Comparison of ENCODE assay signal across 18 cellular contexts in the genomic region with DNA sequence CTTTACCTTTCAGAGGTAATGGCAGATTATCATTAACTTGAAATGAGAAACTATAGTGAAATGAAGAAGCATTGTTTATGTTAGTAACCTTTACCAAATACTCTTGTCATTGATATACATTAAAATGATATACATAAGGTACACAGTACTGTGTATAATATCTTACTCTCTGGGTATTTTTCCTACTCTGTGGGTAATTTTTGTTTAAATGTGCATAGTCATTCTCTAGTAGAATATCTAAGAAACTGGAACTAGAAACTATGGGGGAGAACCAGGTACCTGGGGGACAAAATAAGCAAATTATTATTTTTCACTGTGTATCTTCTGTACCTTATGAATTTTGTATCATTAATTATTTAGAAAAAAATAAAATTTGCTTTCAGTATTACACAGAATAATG. TPM values are rescaled to one million over a fixed set of nuclear protein-coding genes. Genes with fewer than 3 reads are reported as not detected.
DNase-seq lines count a peak whose midpoint lies in the region; ATAC-seq, FAIRE-seq and TF ChIP-seq lines count a peak whose summit lies in the region.
"Had no signal": no experiment of that assay in that cellular context is flagged by ENCODE, and none has a peak within 500 bp of the region (broad histone marks: within the 10 kb centered on the region; RNA-seq: fewer than 3 reads in every experiment).

No MANE protein-coding gene starts in this region.

- H2AFZ ChIP-seq in HepG2 (ENCODE audit: low read length) (no peak overlapping the region), OCI-LY3 (ENCODE audit: low read depth, low read length) (no peak overlapping the region), K562 (ENCODE audit: low read depth, low read length) (no peak overlapping the region; the same call in 1 of the 2 replicates)

- H3K9me1 ChIP-seq in K562 (ENCODE audit: control insufficient read depth, insufficient read depth, low read length): no peaks in the 10 kb centered on the region

- H3K27ac Mint-ChIP-seq in activated CD4-positive, alpha-beta T cell treated with anti-CD3 and anti-CD28 coated beads, Interleukin-2, amount 10 ng/mL, durations not matched to agents 7 days and 5 days: no peak overlapping the region

- CTCF ChIA-PET in HepG2 (lab: Yijun Ruan, JAX; ENCODE audit: low intra/inter-chr PET ratio, low total read pairs): no interaction called here
- CTCF ChIA-PET in K562 (lab: Yijun Ruan, JAX; ENCODE audit: low intra/inter-chr PET ratio): no interaction called here
- CTCF ChIA-PET in activated CD4-positive, alpha-beta T cell treated with anti-CD3 and anti-CD28 coated beads, Interleukin-2, amount 10 ng/mL, durations not matched to agents 7 days and 5 days (lab: Charles Lee): no interaction called here

- POLR2A ChIA-PET in HepG2 (lab: Yijun Ruan, JAX): no interaction called here
- POLR2A ChIA-PET in K562 (lab: Yijun Ruan, JAX): interaction anchor here (0.7 kb wide), 1 partner anchor 7 kb away, joined by 3 read pairs; no protein-coding TSS in a partner anchor
- POLR2A ChIA-PET in activated CD4-positive, alpha-beta T cell treated with anti-CD3 and anti-CD28 coated beads, Interleukin-2, amount 10 ng/mL, durations not matched to agents 7 days and 5 days (lab: Charles Lee): no interaction called here

- intact Hi-C loops in HepG2 (cut with micrococcal nuclease; ENCODE audit: unreplicated experiment) (no loop called here), right lobe of liver (cut with DNase I) (no loop called here), K562 (cut with micrococcal nuclease) (no loop called here), left ventricle myocardium inferior (cut with micrococcal nuclease) (no loop called here)

- H3K4me3 ChIP-seq in HepG2 (replicated peaks in 1 of 3; ENCODE audit: insufficient read depth in 1 of 3, low read depth in 2 of 3, low read length in 3 of 3): no peak overlapping the region
- H3K4me3 ChIP-seq in right lobe of liver: no peak overlapping the region
- no peak overlapping the region for H3K4me3 ChIP-seq in OCI-LY3 (ENCODE audit: low read length)
- no peak overlapping the region for H3K4me3 ChIP-seq in K562
- H3K4me3 ChIP-seq in left ventricle myocardium inferior: no peak overlapping the region
- H3K4me3 ChIP-seq: A549, HAP-1 had no signal

- H3K27ac ChIP-seq in HepG2 (ENCODE audit: extremely low read length, insufficient read depth, low read length) (no peak overlapping the region), right lobe of liver (no peak overlapping the region), OCI-LY3 (ENCODE audit: low read length) (0 out of 2 replicates have a peak overlapping the region, but pooled peaks have one; percentile 11), K562 (ENCODE audit: extremely low read depth, low read depth, low read length) (no peak overlapping the region), left ventricle myocardium inferior (replicated peaks) (no peak overlapping the region)
- H3K27ac ChIP-seq: A549, HL-60 had no signal

- peaks cover 25% of the 10 kb centered on the region for H3K36me3 Mint-ChIP-seq in activated CD4-positive, alpha-beta T cell treated with anti-CD3 and anti-CD28 coated beads, Interleukin-2, amount 10 ng/mL, durations not matched to agents 7 days and 5 days (ENCODE audit: low read depth)

- no peak for TF ChIP-seq CTCF in HepG2 (CRISPR knock-in tag; IDR thresholded peaks at IDR 0.05)
- TF ChIP-seq CTCF in right lobe of liver (IDR thresholded peaks at IDR 0.05): no peak
- TF ChIP-seq CTCF in OCI-LY3 (IDR thresholded peaks at IDR 0.05; ENCODE audit: low read depth, low read length): no peak
- TF ChIP-seq CTCF in K562 (IDR thresholded peaks at IDR 0.05 in 2 of 3, conservative IDR thresholded peaks at IDR 0.05 in 1 of 3; ENCODE audit: insufficient read depth in 2 of 3, low read depth in 1 of 3, low read length in 3 of 3): no peak
- no peak for TF ChIP-seq CTCF in left ventricle myocardium inferior (IDR thresholded peaks at IDR 0.05; ENCODE audit: borderline replicate concordance)

- H4K20me1 ChIP-seq in HepG2 (ENCODE audit: insufficient read depth, low read length) (no peaks in the 10 kb centered on the region), OCI-LY3 (ENCODE audit: insufficient read depth, low read length) (0 out of 2 replicates have a peak, but pooled peaks cover 5% of the 10 kb centered on the region), K562 (replicated peaks; ENCODE audit: control insufficient read depth, insufficient read depth, low read length) (no peaks in the 10 kb centered on the region)

- in situ Hi-C loops in HepG2 (cut with HindIII; ENCODE audit: extremely low pct_ligation_motif_present, low pct_unique_long_range_greater_than_20kb) (no loop called here), K562 (cut with MboI) (no loop called here)

- H3K4me1 ChIP-seq in HepG2 (ENCODE audit: insufficient read depth, low read length) (peaks cover 6% of the 10 kb centered on the region; the same call in 1 of the 2 replicates), right lobe of liver (no peaks in the 10 kb centered on the region), OCI-LY3 (ENCODE audit: low read length) (peaks cover 30% of the 10 kb centered on the region), K562 (replicated peaks in 1 of 2; ENCODE audit: control insufficient read depth in 2 of 2, insufficient read depth in 2 of 2, low read length in 2 of 2) (peaks cover 0 to 3% of the 10 kb centered on the region in 2 experiments; a peak in 1 of 5 replicates), left ventricle myocardium inferior (peaks cover 11% of the 10 kb centered on the region)
- H3K4me1 ChIP-seq: A549, HAP-1 had no signal

- H3K27me3 Mint-ChIP-seq in activated CD4-positive, alpha-beta T cell treated with anti-CD3 and anti-CD28 coated beads, Interleukin-2, amount 10 ng/mL, durations not matched to agents 7 days and 5 days: no peaks in the 10 kb centered on the region
- H3K27me3 Mint-ChIP-seq: CD8-positive, alpha-beta memory T cell had no signal

- no peak overlapping the region for H3K4me3 Mint-ChIP-seq in activated CD4-positive, alpha-beta T cell treated with anti-CD3 and anti-CD28 coated beads, Interleukin-2, amount 10 ng/mL, durations not matched to agents 7 days and 5 days
- H3K4me3 Mint-ChIP-seq: CD14-positive monocyte; CD8-positive, alpha-beta memory T cell had no signal

- TF ChIP-seq EP300 in HepG2 (IDR thresholded peaks at IDR 0.05; ENCODE audit: low read depth in 2 of 2, low read length in 2 of 2) (no peak), HepG2 (CRISPR knock-in tag; IDR thresholded peaks at IDR 0.05; ENCODE audit: borderline replicate concordance) (no peak), K562 (IDR thresholded peaks at IDR 0.05; ENCODE audit: low read length) (no peak)

- H3K9me3 ChIP-seq in HepG2 (ENCODE audit: low read length) (no peaks in the 10 kb centered on the region), right lobe of liver (no peaks in the 10 kb centered on the region), OCI-LY3 (ENCODE audit: insufficient read depth, low read length) (no peaks in the 10 kb centered on the region), K562 (replicated peaks; ENCODE audit: control insufficient read depth, insufficient read depth, low read depth, low read length) (no peaks in the 10 kb centered on the region), left ventricle myocardium inferior (replicated peaks) (no peaks in the 10 kb centered on the region)
- H3K9me3 ChIP-seq: A549, Caco-2, HAP-1 had no signal

- TF ChIP-seq RAD21 in HepG2 (CRISPR knock-in tag; IDR thresholded peaks at IDR 0.05) (no peak), K562 (CRISPR knock-in tag; conservative IDR thresholded peaks at IDR 0.05 in 1 of 2, IDR thresholded peaks at IDR 0.05 in 1 of 2) (no peak)

- no peak for TF ChIP-seq POLR2A in HepG2 (IDR thresholded peaks at IDR 0.05; ENCODE audit: insufficient read depth in 1 of 2, low read depth in 2 of 2, low read length in 2 of 2)
- TF ChIP-seq POLR2A in right lobe of liver (IDR thresholded peaks at IDR 0.05): no peak
- TF ChIP-seq POLR2A in K562 (conservative IDR thresholded peaks at IDR 0.05): no peak

- H3K4me2 ChIP-seq in HepG2 (ENCODE audit: low read depth, low read length) (no peak overlapping the region), OCI-LY3 (ENCODE audit: low read length) (peak overlapping the region; percentile 16; the same call in 1 of the 2 replicates), K562 (ENCODE audit: insufficient read depth, low read length) (no peak overlapping the region)
- H3K4me2 ChIP-seq: A549 had no signal

- peaks cover 3 to 7% of the 10 kb centered on the region in 2 experiments for H3K36me3 ChIP-seq in HepG2 (replicated peaks in 1 of 2; ENCODE audit: control insufficient read depth in 1 of 2, insufficient read depth in 2 of 2, low read length in 2 of 2)
- H3K36me3 ChIP-seq in right lobe of liver: peaks cover 0 to 8% (median 0%) of the 10 kb centered on the region in 4 donors
- peaks cover 28% of the 10 kb centered on the region for H3K36me3 ChIP-seq in OCI-LY3 (replicated peaks; ENCODE audit: low read depth, low read length)
- peaks cover 21% of the 10 kb centered on the region; the same call in 2 of the 3 replicates for H3K36me3 ChIP-seq in K562 (ENCODE audit: control insufficient read depth, insufficient read depth, low read length)
- H3K36me3 ChIP-seq in left ventricle myocardium inferior: peaks cover 2% of the 10 kb centered on the region

- no peak for DNase-seq in HepG2 (ENCODE audit: low spot score)
- DNase-seq in right lobe of liver: no peak
- no peak for DNase-seq in K562 (ENCODE audit: extremely low read depth in 1 of 4, low spot score in 3 of 4)
- no peak for DNase-seq in left ventricle myocardium inferior
- DNase-seq in activated CD4-positive, alpha-beta T cell treated with anti-CD3 and anti-CD28 coated beads, Interleukin-2, amount 10 ng/mL, durations not matched to agents 7 days and 5 days: no peak
- DNase-seq in NCI-H2081 (lab: John Stamatoyannopoulos, UW): no peak
- DNase-seq: Caco-2; CD8-positive, alpha-beta memory T cell; DND-41; GDM1; GOT3; IMR-90 had no signal

- no peaks in the 10 kb centered on the region for H3K9me3 Mint-ChIP-seq in activated CD4-positive, alpha-beta T cell treated with anti-CD3 and anti-CD28 coated beads, Interleukin-2, amount 10 ng/mL, durations not matched to agents 7 days and 5 days
- H3K9me3 Mint-ChIP-seq: CD14-positive monocyte; CD8-positive, alpha-beta memory T cell had no signal

- ATAC-seq in HepG2 (no peak), right lobe of liver (no peak), K562 (peak; percentile 59)
- ATAC-seq: A549 had no signal

- H3K4me1 Mint-ChIP-seq in activated CD4-positive, alpha-beta T cell treated with anti-CD3 and anti-CD28 coated beads, Interleukin-2, amount 10 ng/mL, durations not matched to agents 7 days and 5 days: peaks cover 6% of the 10 kb centered on the region

- no peak for FAIRE-seq in HepG2 (lab: Jason Lieb, UNC)
- FAIRE-seq in K562 (lab: Jason Lieb, UNC): no peak
- FAIRE-seq: A549, GM19239 had no signal

- BruUV-seq in HepG2 (replicated peaks; lab: Mats Ljungman, UMichigan) (no TSS peak), K562 (replicated peaks; lab: Mats Ljungman, UMichigan) (no TSS peak)

- no peaks in the 10 kb centered on the region for H3K27me3 ChIP-seq in HepG2 (ENCODE audit: control insufficient read depth in 1 of 2, insufficient read depth in 2 of 2, low read length in 2 of 2)
- H3K27me3 ChIP-seq in right lobe of liver: no peaks in the 10 kb centered on the region
- no peaks in the 10 kb centered on the region for H3K27me3 ChIP-seq in OCI-LY3 (ENCODE audit: low read depth, low read length)
- no peaks in the 10 kb centered on the region for H3K27me3 ChIP-seq in K562 (ENCODE audit: control insufficient read depth in 2 of 2, insufficient read depth in 2 of 2, low read length in 2 of 2)
- no peaks in the 10 kb centered on the region for H3K27me3 ChIP-seq in left ventricle myocardium inferior (ENCODE audit: low read depth)

- H3K79me2 ChIP-seq in HepG2 (ENCODE audit: insufficient read depth, low read length) (no peaks in the 10 kb centered on the region), OCI-LY3 (ENCODE audit: low read length) (peaks cover 24% of the 10 kb centered on the region), K562 (ENCODE audit: control insufficient read depth, insufficient read depth, low read length) (no peaks in the 10 kb centered on the region)

- H3K9ac ChIP-seq in HepG2 (ENCODE audit: insufficient read depth, low read depth, low read length) (no peak overlapping the region), OCI-LY3 (ENCODE audit: low read length) (no peak overlapping the region), K562 (ENCODE audit: insufficient read depth in 1 of 2, low read depth in 2 of 2, low read length in 2 of 2) (no peak overlapping the region)

RNA-seq across cellular contexts. Expression of a gene that starts 20.6 kb away (rescaled TPM):
- total RNA-seq in HepG2 (2016; rRNA removed; fragmentation: Illumina TruSeq; extraction: Trizol) (48.3 and 53.6 TPM in 2 replicates), right lobe of liver (10 to 100 TPM; 22.3 to 45.1 (median 32.4) TPM), K562 (2014; rRNA removed) (13.8 and 19.7 TPM in 2 replicates), K562 (2014; rRNA removed; fragmentation: Illumina TruSeq; extraction: Trizol) (12.9 and 13.5 TPM in 2 replicates), K562 (2015; rRNA removed; fragmentation: Illumina TruSeq; extraction: Trizol) (13.1 and 15.7 TPM in 2 replicates), K562 (2021) (13.8 and 14.1 TPM in 2 replicates), left ventricle myocardium inferior (10.4 TPM)
- 10.8 and 11.4 TPM in 2 replicates for total RNA-seq in HepG2 (2016; cell fraction: cytosol; rRNA removed; fragmentation: Illumina TruSeq; extraction: Trizol; ENCODE audit: low read depth)
- total RNA-seq in HepG2 (2016; cell fraction: insoluble cytoplasmic fraction; rRNA removed; fragmentation: Illumina TruSeq; extraction: Trizol): 47.8 and 49.5 TPM in 2 replicates
- total RNA-seq in HepG2 (2016; cell fraction: membrane; rRNA removed; fragmentation: Illumina TruSeq; extraction: Trizol): 32.3 and 33.6 TPM in 2 replicates
- 53.1 and 54.5 TPM in 2 replicates for total RNA-seq in HepG2 (2016; cell fraction: nucleus; rRNA removed; fragmentation: Illumina TruSeq; extraction: Trizol)
- polyA plus RNA-seq in HepG2 (2011; rRNA removed) (174 and 184 TPM in 2 replicates), K562 (2011; rRNA removed) (25.4 and 30.6 TPM in 2 replicates), K562 (2014; fragmentation: Illumina TruSeq; extraction: Trizol) (14.9 and 19.6 TPM in 2 replicates), K562 (2014; fragmentation: Nextera tagmentation; extraction: Ambion mirVana) (1 to 10 TPM; 5.1 to 7.6 TPM), K562 (2014; rRNA removed) (11.3 and 15.0 TPM in 2 replicates)
- 91.2 and 103 TPM in 2 replicates for polyA plus RNA-seq in HepG2 (2011; cell fraction: cytosol; rRNA removed)
- 248 and 255 TPM in 2 replicates for polyA plus RNA-seq in HepG2 (2011; cell fraction: nucleus; rRNA removed)
- polyA plus RNA-seq in HepG2 (2012): 66.1 and 70.4 TPM in 2 replicates
- polyA plus RNA-seq in HepG2 (2016; cell fraction: cytosol; fragmentation: Illumina TruSeq; extraction: Trizol; ENCODE audit: low read depth): 4.8 and 5.4 TPM in 2 replicates
- polyA plus RNA-seq in HepG2 (2016; cell fraction: insoluble cytoplasmic fraction; fragmentation: Illumina TruSeq; extraction: Trizol; ENCODE audit: low read depth): 56.4 and 67.0 TPM in 2 replicates
- polyA plus RNA-seq in HepG2 (2016; cell fraction: membrane; fragmentation: Illumina TruSeq; extraction: Trizol; ENCODE audit: low read depth): 14.1 and 16.2 TPM in 2 replicates
- polyA plus RNA-seq in HepG2 (2016; cell fraction: nucleus; fragmentation: Illumina TruSeq; extraction: Trizol; ENCODE audit: insufficient read depth, low read depth): 92.6 and 109 TPM in 2 replicates
- 43.7 and 236 TPM in 2 replicates for polyA minus RNA-seq in HepG2 (2011; rRNA and poly(A)+ RNA removed; ENCODE audit: low replicate concordance)
- 72.6 and 74.1 TPM in 2 replicates for polyA minus RNA-seq in HepG2 (2011; cell fraction: cytosol; rRNA and poly(A)+ RNA removed)
- polyA minus RNA-seq in HepG2 (2011; cell fraction: nucleus; rRNA and poly(A)+ RNA removed): 219 and 250 TPM in 2 replicates
- total RNA-seq in K562 (2011; cell fraction: chromatin; rRNA removed; ENCODE audit: low replicate concordance): 97.0 and 121 TPM in 2 replicates
- 54.0 and 57.9 TPM in 2 replicates for total RNA-seq in K562 (2011; cell fraction: nucleolus; rRNA removed)
- 82.9 and 126 TPM in 2 replicates for total RNA-seq in K562 (2011; cell fraction: nucleoplasm; rRNA removed)
- 17.8 and 22.0 TPM in 2 replicates for polyA plus RNA-seq in K562 (2011; cell fraction: cytosol; rRNA removed)
- polyA plus RNA-seq in K562 (2011; cell fraction: nucleus; rRNA removed): 54.6 and 63.5 TPM in 2 replicates
- polyA plus RNA-seq in K562 (2012): 10.0 and 12.1 TPM in 2 replicates
- 33.5 and 33.7 TPM in 2 replicates for polyA minus RNA-seq in K562 (2011; rRNA and poly(A)+ RNA removed)
- 16.2 and 19.0 TPM in 2 replicates for polyA minus RNA-seq in K562 (2011; cell fraction: cytosol; rRNA and poly(A)+ RNA removed)
- polyA minus RNA-seq in K562 (2011; cell fraction: nucleus; rRNA and poly(A)+ RNA removed): 21.9 and 37.4 TPM in 2 replicates
- 10 to 100 TPM; 15.2 to 19.0 TPM for total RNA-seq in activated CD4-positive, alpha-beta T cell treated with anti-CD3 and anti-CD28 coated beads, Interleukin-2, amount 10 ng/mL, durations not matched to agents 7 days and 5 days
